ENCODE assay signal across 20 cellular contexts in the genomic region with DNA sequence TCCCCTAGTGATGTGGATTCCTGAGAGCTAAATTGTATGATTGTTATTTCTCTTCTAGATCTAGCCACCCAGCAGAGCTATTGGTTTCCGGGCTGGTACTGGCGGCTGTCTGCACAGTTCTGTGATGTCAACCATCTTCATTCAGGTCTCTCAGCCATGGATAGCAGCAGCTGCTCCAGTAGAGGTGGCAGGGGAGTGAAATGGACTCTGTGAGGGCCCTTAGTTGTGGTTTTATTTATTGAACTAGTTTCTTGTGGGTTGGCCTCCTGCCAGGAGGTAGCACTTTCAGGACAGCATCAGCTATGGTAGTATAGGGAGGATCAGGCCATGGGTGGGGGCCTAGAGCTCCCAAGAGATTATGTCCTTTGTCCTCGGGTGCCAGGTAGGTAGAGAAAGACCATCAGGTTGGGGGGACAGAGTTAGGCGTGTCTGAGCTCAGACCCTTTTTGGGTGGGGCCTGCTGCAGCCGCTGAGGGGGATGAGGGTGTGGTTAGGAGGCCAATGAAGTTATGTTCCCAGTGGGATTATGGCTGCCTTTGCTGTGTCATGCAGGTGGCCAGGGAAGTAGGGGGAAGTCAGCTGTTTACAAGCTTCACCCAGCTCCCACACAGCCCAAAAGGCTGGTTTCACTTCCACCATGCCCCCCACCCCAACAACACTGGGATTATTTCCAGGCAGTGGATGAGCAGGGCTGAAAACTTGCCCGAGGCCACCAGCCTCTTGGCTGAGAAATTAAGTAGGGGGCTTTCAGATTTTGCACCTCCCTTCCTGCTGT. TPM values are rescaled to one million over a fixed set of nuclear protein-coding genes. Genes with fewer than 3 reads are reported as not detected.
DNase-seq lines count a peak whose midpoint lies in the region; ATAC-seq and TF ChIP-seq lines count a peak whose summit lies in the region.
"Had no signal": no experiment of that assay in that cellular context is flagged by ENCODE, and none has a peak within 500 bp of the region (broad histone marks: within the 10 kb centered on the region; RNA-seq: fewer than 3 reads in every experiment).

No MANE protein-coding gene starts in this region.

- CTCF ChIA-PET in PC-3 (lab: Charles Lee) = no interaction called here

- no peak for TF ChIP-seq POLR2A in testis (IDR thresholded peaks at IDR 0.05)

- H3K27me3 ChIP-seq in PC-3 (ENCODE audit: low read length) = no peaks in the 10 kb centered on the region
- H3K27me3 ChIP-seq in right cardiac atrium (ENCODE audit: control insufficient read depth, insufficient read depth) = no peaks in the 10 kb centered on the region
- no peaks in the 10 kb centered on the region for H3K27me3 ChIP-seq in testis
- H3K27me3 ChIP-seq in ascending aorta = no peaks in the 10 kb centered on the region
- H3K27me3 ChIP-seq: cardiac muscle cell, dorsolateral prefrontal cortex, tibial nerve had no signal

- DNase-seq in NCI-H2196 (lab: John Stamatoyannopoulos, UW; ENCODE audit: unreplicated experiment) (peak; percentile 5), NCI-H2196 treated with DMSO at 0.1 percent for 48 hours (lab: John Stamatoyannopoulos, UW; ENCODE audit: unreplicated experiment) (no peak), NAMALWA (ENCODE audit: low spot score) (peak; percentile 23), PC-3 (no peak), right cardiac atrium (no peak), testis (no peak), ascending aorta (ENCODE audit: low spot score in 2 of 2) (no peak)
- DNase-seq: activated CD4-positive, alpha-beta memory T cell treated with anti-CD3 and anti-CD28 coated beads for 36 hours; dorsolateral prefrontal cortex; EL; NCI-H1436 treated with DMSO at 0.1 percent for 48 hours; NCI-H774; SW 1271 had no signal

- BruUV-seq in PC-3 (replicated peaks; lab: Mats Ljungman, UMichigan) = no TSS peak

- POLR2A ChIA-PET in PC-3 (lab: Charles Lee; ENCODE audit: unreplicated experiment) = no interaction called here

- no peaks in the 10 kb centered on the region for H3K9me3 ChIP-seq in PC-3 (ENCODE audit: low read length)
- no peaks in the 10 kb centered on the region for H3K9me3 ChIP-seq in right cardiac atrium (ENCODE audit: control insufficient read depth, low read length)
- no peaks in the 10 kb centered on the region for H3K9me3 ChIP-seq in testis
- H3K9me3 ChIP-seq in ascending aorta = peaks cover 0 to 29% of the 10 kb centered on the region in 2 donors

- H3K27ac ChIP-seq in PC-3 (ENCODE audit: low read length) (no peak overlapping the region), right cardiac atrium (ENCODE audit: low read length) (no peak overlapping the region), testis (no peak overlapping the region), ascending aorta (no peak overlapping the region)
- H3K27ac ChIP-seq: cardiac muscle cell, dorsolateral prefrontal cortex, tibial nerve had no signal

- TF ChIP-seq CTCF in PC-3 (conservative IDR thresholded peaks at IDR 0.05; ENCODE audit: low read depth, low read length) = no peak
- TF ChIP-seq CTCF in testis (IDR thresholded peaks at IDR 0.05) = no peak
- no peak for TF ChIP-seq CTCF in ascending aorta (IDR thresholded peaks at IDR 0.05)

- peak overlapping the region; percentile 29; the same call in 1 of the 2 replicates for H2AFZ ChIP-seq in PC-3 (ENCODE audit: low read length)

- H3K4me1 ChIP-seq in PC-3 (ENCODE audit: insufficient read depth, low read length) (peaks cover 9% of the 10 kb centered on the region; the same call in 1 of the 2 replicates), right cardiac atrium (ENCODE audit: control insufficient read depth, insufficient read depth, low read length) (no peaks in the 10 kb centered on the region), testis (no peaks in the 10 kb centered on the region), ascending aorta (no peaks in the 10 kb centered on the region)
- H3K4me1 ChIP-seq: tibial nerve had no signal

- H3K4me2 ChIP-seq in PC-3 (ENCODE audit: low read length) = no peak overlapping the region

- no peak overlapping the region for H3K9ac ChIP-seq in PC-3 (ENCODE audit: low read length)

- WGBS in right cardiac atrium = 82% methylated on average over 6 of the region's 6 CpGs
- WGBS in testis, 2 donors = 88 to 98% methylated on average over 6 of the region's 6 CpGs

- intact Hi-C loops in PC-3 (cut with micrococcal nuclease) (no loop called here), right cardiac atrium (cut with DNase I) (no loop called here), testis (cut with DNase I; ENCODE audit: low total_unique reads) (no loop called here), ascending aorta (cut with DNase I) (no loop called here)

- H4K20me1 ChIP-seq in PC-3 (ENCODE audit: low read length) = no peaks in the 10 kb centered on the region

- ATAC-seq in PC-3 (no peak), right cardiac atrium (no peak), HG03280 (IDR thresholded peaks at IDR 0.05; ENCODE audit: unreplicated experiment) (no peak)
- ATAC-seq: left lobe of liver; stimulated activated memory B cell treated with anti-CD40 and anti-IgM and Interleukin-4, amounts not matched to agents 10 μg/mL and 1 μg/mL and 100 μg/mL, for 72 hours had no signal

- H3K79me2 ChIP-seq in PC-3 (ENCODE audit: low read length) = no peaks in the 10 kb centered on the region

- no peaks in the 10 kb centered on the region for H3F3A ChIP-seq in PC-3 (ENCODE audit: low read length, unreplicated experiment)

- no peaks in the 10 kb centered on the region for H3K9me2 ChIP-seq in PC-3 (replicated peaks; ENCODE audit: low read length)

- no peaks in the 10 kb centered on the region for H3K36me3 ChIP-seq in PC-3 (ENCODE audit: low read depth, low read length)
- no peaks in the 10 kb centered on the region for H3K36me3 ChIP-seq in testis (ENCODE audit: low read depth, missing control alignments)
- no peaks in the 10 kb centered on the region for H3K36me3 ChIP-seq in ascending aorta
- H3K36me3 ChIP-seq: cardiac muscle cell, tibial nerve had no signal

- H3K4me3 ChIP-seq in PC-3 (ENCODE audit: low read length) (no peak overlapping the region), right cardiac atrium (ENCODE audit: low read length) (no peak overlapping the region), testis (no peak overlapping the region), ascending aorta (no peak overlapping the region)
- H3K4me3 ChIP-seq: cardiac muscle cell, dorsolateral prefrontal cortex, tibial nerve had no signal

RNA-seq across cellular contexts. Expression of a gene that starts 55.1 kb away (rescaled TPM):
- 6.0 and 16.6 TPM in 2 replicates for total RNA-seq in PC-3 (2014; rRNA removed)
- 1 to 10 TPM; 1.6 to 4.5 (median 1.8) TPM for total RNA-seq in right cardiac atrium
- polyA plus RNA-seq in right cardiac atrium = 1.5 TPM
- total RNA-seq in testis = 1 to 10 TPM; 3.4 to 3.5 TPM
- polyA plus RNA-seq in testis (ENCODE audit: insufficient read depth, low read depth, low replicate concordance) = 8.9 TPM
- total RNA-seq in ascending aorta = 57.5 TPM
- total RNA-seq: activated CD4-positive, alpha-beta memory T cell treated with anti-CD3 and anti-CD28 coated beads for 36 hours had no signal
- polyA plus RNA-seq: CD14-positive monocyte, IgD-negative memory B cell had no signal

Comparison
In these comparisons a context has a peak if more than half of its experiments do, and no peak if none do; other contexts are left out.
1. DNase-seq: peak in NCI-H2196 (single experiment) and NAMALWA (single experiment); none in NCI-H2196 treated with DMSO at 0.1 percent for 48 hours (single experiment), PC-3 (single experiment), right cardiac atrium (0 of 3), testis (single experiment) and ascending aorta (0 of 2).